8 cellular contexts compared by ENCODE assay signal in genomic region chr2:171523339-171523931, GRCh38. TPM values are rescaled to one million over a fixed set of nuclear protein-coding genes. Genes with fewer than 3 reads are reported as not detected.
DNase-seq lines count a peak whose midpoint lies in the region; ATAC-seq and TF ChIP-seq lines count a peak whose summit lies in the region.

No MANE protein-coding gene starts in this region.

- H3K4me2 ChIP-seq in mammary epithelial cell (ENCODE audit: insufficient read depth, low read depth, low read length): peak overlapping the region; percentile 99

- H3K4me1 ChIP-seq in mammary epithelial cell (ENCODE audit: insufficient read depth, low read length): peaks cover 24% of the 10 kb centered on the region

- BruUV-seq in mammary epithelial cell (replicated peaks; lab: Mats Ljungman, UMichigan): no TSS peak

- intact Hi-C loops in mammary epithelial cell (cut with micrococcal nuclease): loop anchor here (10.0 kb wide), 1 partner anchor 89 kb away; the partner anchor contains the start of genes DCAF17 and METTL8

- H4K20me1 ChIP-seq in mammary epithelial cell (ENCODE audit: insufficient read depth, low read length): no peaks in the 10 kb centered on the region

- dilution Hi-C loops in mammary epithelial cell (cut with HindIII; ENCODE audit: low sequenced_read_pairs): no loop called here

- H3K27me3 ChIP-seq in mammary epithelial cell (ENCODE audit: insufficient read depth, low read length): no peaks in the 10 kb centered on the region

- DNase-seq in AG08395 (ENCODE audit: low spot score) (peak; percentile 60), RWPE1 (ENCODE audit: low spot score) (peak; percentile 46), mammary epithelial cell (peak; percentile 54), renal cortical epithelial cell (ENCODE audit: low read depth) (peak; percentile 65)

- 6% methylated on average over 10 of the region's 33 CpGs for WGBS in mammary epithelial cell (ENCODE audit: low coverage, missing lambda C conversion rate)

- H3K9ac ChIP-seq in mammary epithelial cell (ENCODE audit: insufficient read depth, low read length): peak overlapping the region; percentile 15

- in situ Hi-C loops in mammary epithelial cell (cut with MboI; ENCODE audit: low sequenced_read_pairs in 2 of 2): no loop called here

- peak overlapping the region; percentile 97 for H2AFZ ChIP-seq in mammary epithelial cell (ENCODE audit: low read depth, low read length)

- peak; percentile 46 for ATAC-seq in GM18502 (IDR thresholded peaks at IDR 0.05; ENCODE audit: poor library complexity, unreplicated experiment)
- peak; percentile 23 for ATAC-seq in HG03159 (IDR thresholded peaks at IDR 0.05; ENCODE audit: unreplicated experiment)
- ATAC-seq in GM18870 (IDR thresholded peaks at IDR 0.05; ENCODE audit: unreplicated experiment): no peak

- H3K27ac ChIP-seq in RWPE1 (peak overlapping the region; percentile 96), mammary epithelial cell (ENCODE audit: insufficient read depth, low read depth, low read length) (no peak overlapping the region)

- POLR2A ChIA-PET in RWPE1 (lab: Yijun Ruan, JAX; ENCODE audit: low non-redundant PET): interaction anchor here (0.5 kb wide), 1 partner anchor 42 kb away, joined by 5 read pairs; no protein-coding TSS in a partner anchor

- H3K4me3 ChIP-seq in mammary epithelial cell (replicated peaks in 1 of 3; ENCODE audit: insufficient read depth in 1 of 3, low read depth in 2 of 3, low read length in 3 of 3): peak overlapping the region; percentile 74 to 83 (median 77)
- peak overlapping the region; percentile 88 for H3K4me3 ChIP-seq in iPS-18c (ENCODE audit: insufficient read depth, low read depth, low read length)

- TF ChIP-seq CTCF in RWPE1 (conservative IDR thresholded peaks at IDR 0.05; ENCODE audit: low read depth) (no peak), mammary epithelial cell (conservative IDR thresholded peaks at IDR 0.05 in 1 of 2, IDR thresholded peaks at IDR 0.05 in 1 of 2; ENCODE audit: extremely low read depth in 1 of 2, insufficient read depth in 1 of 2, low read depth in 1 of 2, low read length in 2 of 2) (no peak)

- H3K79me2 ChIP-seq in mammary epithelial cell (ENCODE audit: insufficient read depth, low read length): no peaks in the 10 kb centered on the region

- H3K9me3 ChIP-seq in mammary epithelial cell (replicated peaks; ENCODE audit: insufficient read depth, low read length) (no peaks in the 10 kb centered on the region), iPS-18c (ENCODE audit: control insufficient read depth, insufficient read depth, low read length) (peaks cover 6% of the 10 kb centered on the region)

- CTCF ChIA-PET in RWPE1 (lab: Yijun Ruan, JAX): interaction anchor here (0.6 kb wide), 1 partner anchor 69 kb away, joined by 3 read pairs; no protein-coding TSS in a partner anchor
- CTCF ChIA-PET in mammary epithelial cell (lab: Charles Lee; ENCODE audit: low non-redundant PET): interaction anchor here (0.6 kb wide), 1 partner anchor 673 kb away, joined by 8 read pairs; no protein-coding TSS in a partner anchor

- no peaks in the 10 kb centered on the region for H3K36me3 ChIP-seq in mammary epithelial cell (ENCODE audit: insufficient read depth, low read length)

RNA-seq across cellular contexts. Expression of gene CYBRD1, which starts 1.2 kb away (rescaled TPM):
- total RNA-seq in mammary epithelial cell: 10 to 100 TPM; 25.6 to 62.8 TPM
- 12.7 TPM for polyA plus RNA-seq in mammary epithelial cell
- polyA minus RNA-seq in mammary epithelial cell: 65.6 TPM
- total RNA-seq in renal cortical epithelial cell: 13.9 and 63.1 TPM in 2 replicates
